Comparison of ENCODE assay signal across 10 cellular contexts in genomic region chr17:17119106-17119505, GRCh38.
DNase-seq lines count a peak whose midpoint lies in the region; ATAC-seq and TF ChIP-seq lines count a peak whose summit lies in the region.
"Had no signal": no experiment of that assay in that cellular context is flagged by ENCODE, and none has a peak within 500 bp of the region (broad histone marks: within the 10 kb centered on the region; RNA-seq: fewer than 3 reads in every experiment).

No MANE protein-coding gene starts in this region.

- no peak overlapping the region for H4K5ac ChIP-seq in mesendoderm (ENCODE audit: low read length)

- intact Hi-C loops in tibial artery (cut with DNase I; ENCODE audit: low total_unique reads) = no loop called here

- no peaks in the 10 kb centered on the region for H3K9me3 ChIP-seq in tibial artery

- H3K4me1 ChIP-seq in mesendoderm (ENCODE audit: control insufficient read depth, low read depth, low read length) (no peaks in the 10 kb centered on the region), tibial artery (peaks cover 0 to 89% (median 67%) of the 10 kb centered on the region in 4 donors)

- no peaks in the 10 kb centered on the region for H3K27me3 Mint-ChIP-seq in activated CD8-positive, alpha-beta memory T cell treated with anti-CD3 and anti-CD28 coated beads, Interleukin-2, amount 10 ng/mL, durations not matched to agents 7 days and 5 days

- H2AK5ac ChIP-seq in mesendoderm (ENCODE audit: low read length) = no peak overlapping the region

- H3K36me3 ChIP-seq in mesendoderm (ENCODE audit: control insufficient read depth, insufficient read depth, low read length) = no peaks in the 10 kb centered on the region
- no peaks in the 10 kb centered on the region for H3K36me3 ChIP-seq in tibial artery

- no peak overlapping the region for H4K8ac ChIP-seq in mesendoderm (ENCODE audit: low read depth, low read length)

- no peak overlapping the region for H2BK15ac ChIP-seq in mesendoderm (replicated peaks; ENCODE audit: low read depth)

- H3K4me1 Mint-ChIP-seq in activated CD8-positive, alpha-beta memory T cell treated with anti-CD3 and anti-CD28 coated beads, Interleukin-2, amount 10 ng/mL, durations not matched to agents 7 days and 5 days = peaks cover 77% of the 10 kb centered on the region

- H3K4me2 ChIP-seq in mesendoderm (ENCODE audit: low read length) = no peak overlapping the region

- H3K27me3 ChIP-seq in mesendoderm (ENCODE audit: insufficient read depth, low read length, poor library complexity) = no peaks in the 10 kb centered on the region
- no peaks in the 10 kb centered on the region for H3K27me3 ChIP-seq in tibial artery

- DNase-seq in activated CD8-positive, alpha-beta memory T cell treated with anti-CD3 and anti-CD28 coated beads, Interleukin-2, amount 10 ng/mL, durations not matched to agents 7 days and 5 days = no peak
- DNase-seq in activated CD8-positive, alpha-beta memory T cell treated with anti-CD3 and anti-CD28 coated beads for 24 hours = no peak
- DNase-seq in caudate nucleus (lab: John Stamatoyannopoulos, UW) (peak in 1 of 61 donors; percentile 76), mesendoderm (no peak), tibial artery (no peak), NCI-H128 (lab: John Stamatoyannopoulos, UW; ENCODE audit: unreplicated experiment) (no peak), NCI-H510A (lab: John Stamatoyannopoulos, UW) (no peak), ACHN (no peak)
- DNase-seq: NCI-H2107 had no signal

- peak overlapping the region; percentile 39 for H3K27ac ChIP-seq in caudate nucleus (ENCODE audit: low read depth, low read length)
- H3K27ac ChIP-seq in mesendoderm (ENCODE audit: low read depth, low read length) = no peak overlapping the region
- H3K27ac ChIP-seq in tibial artery = peak overlapping the region; percentile 63 to 65
- H3K27ac ChIP-seq: SK-N-MC had no signal

- peak overlapping the region; percentile 53 for H3K23ac ChIP-seq in mesendoderm (ENCODE audit: low read length)

- H3K79me2 ChIP-seq in mesendoderm (ENCODE audit: control insufficient read depth, insufficient read depth, low read length) = peaks cover 38% of the 10 kb centered on the region

- H3K18ac ChIP-seq in mesendoderm (ENCODE audit: low read length) = no peak overlapping the region

- peak; percentile 35 for ATAC-seq in activated CD8-positive, alpha-beta memory T cell treated with anti-CD3 and anti-CD28 coated beads, Interleukin-2, amount 10 ng/mL, durations not matched to agents 7 days and 5 days

- TF ChIP-seq CTCF in tibial artery (IDR thresholded peaks at IDR 0.05) = no peak

- no peaks in the 10 kb centered on the region for H3K9me3 Mint-ChIP-seq in activated CD8-positive, alpha-beta memory T cell treated with anti-CD3 and anti-CD28 coated beads, Interleukin-2, amount 10 ng/mL, durations not matched to agents 7 days and 5 days (ENCODE audit: low read depth)

- in situ Hi-C loops in ACHN (cut with HindIII; ENCODE audit: low pct_ligation_motif_present, low pct_unique_long_range_greater_than_20kb, low sequenced_read_pairs) = no loop called here

- CTCF ChIA-PET in activated CD8-positive, alpha-beta memory T cell treated with anti-CD3 and anti-CD28 coated beads, Interleukin-2, amount 10 ng/mL, durations not matched to agents 7 days and 5 days (lab: Charles Lee) = interaction anchor here (0.5 to 2.0 kb wide), 5 partner anchors 9 to 522 kb away, joined by 3 to 7 read pairs (median 3); no protein-coding TSS in a partner anchor

- WGBS in mesendoderm (ENCODE audit: extremely low coverage, insufficient coverage, low lambda C conversion rate) = no CpG with 5 or more reads among the region's 4 CpGs

- no peak overlapping the region for H3K4ac ChIP-seq in mesendoderm (ENCODE audit: low read depth, low read length)

- H3K4me3 Mint-ChIP-seq in activated CD8-positive, alpha-beta memory T cell treated with anti-CD3 and anti-CD28 coated beads, Interleukin-2, amount 10 ng/mL, durations not matched to agents 7 days and 5 days = no peak overlapping the region

- no peak overlapping the region for H2BK120ac ChIP-seq in mesendoderm (ENCODE audit: low read depth, low read length)

- H3K4me3 ChIP-seq in mesendoderm (ENCODE audit: low read length) (no peak overlapping the region), tibial artery (no peak overlapping the region)
- H3K4me3 ChIP-seq: SK-N-MC had no signal

- peak overlapping the region; percentile 87 for H3K27ac Mint-ChIP-seq in activated CD8-positive, alpha-beta memory T cell treated with anti-CD3 and anti-CD28 coated beads, Interleukin-2, amount 10 ng/mL, durations not matched to agents 7 days and 5 days

- H3K36me3 Mint-ChIP-seq in activated CD8-positive, alpha-beta memory T cell treated with anti-CD3 and anti-CD28 coated beads, Interleukin-2, amount 10 ng/mL, durations not matched to agents 7 days and 5 days = no peaks in the 10 kb centered on the region

- H3K79me1 ChIP-seq in mesendoderm (ENCODE audit: low read length) = peaks cover 61% of the 10 kb centered on the region

- H3K9ac ChIP-seq in mesendoderm (ENCODE audit: low read length) = no peak overlapping the region

- H2BK5ac ChIP-seq in mesendoderm (ENCODE audit: low read length) = no peak overlapping the region

- no peak overlapping the region for H3K56ac ChIP-seq in mesendoderm (ENCODE audit: low read length)
